ENCODE assay signal across 20 cellular contexts in genomic region chr16:17260271-17260849, GRCh38.
"Had no signal": no experiment of that assay in that cellular context is flagged by ENCODE, and none has a peak within 500 bp of the region (broad histone marks: within the 10 kb centered on the region; RNA-seq: fewer than 3 reads in every experiment).

No MANE protein-coding gene starts in this region.

- DNase-seq: dorsolateral prefrontal cortex; effector CD4-positive, alpha-beta T cell; hypothalamus; immature natural killer cell; islet precursor cell; kidney glomerular epithelial cell; left ventricle myocardium superior; lower lobe of right lung; nucleus accumbens; right cardiac atrium; small intestine; stimulated activated CD4-positive, alpha-beta T cell treated with anti-CD3 and anti-CD28 coated beads, Interleukin-15, amount 100 ng/mL, for 24 hours; stimulated activated CD4-positive, alpha-beta T cell treated with anti-CD3 and anti-CD28 coated beads, Interleukin-2, amount 100 ng/mL, for 48 hours; stimulated activated naive CD4-positive, alpha-beta T cell; stimulated activated naive CD8-positive, alpha-beta T cell treated with anti-CD3 and anti-CD28 coated beads, Interleukin-15, amount 100 ng/mL, for 72 hours; trophoblast cell had no signal

- ATAC-seq: left ventricle myocardium superior, lower lobe of right lung, right cardiac atrium had no signal

- H3K27me3 ChIP-seq: dorsolateral prefrontal cortex, suprapubic skin, vagina had no signal

- H3K27ac ChIP-seq: lower lobe of right lung, prostate gland, suprapubic skin, vagina had no signal

- H3K4me1 ChIP-seq: prostate gland, suprapubic skin had no signal

- H3K36me3 ChIP-seq: lower lobe of right lung, prostate gland, vagina had no signal

- H3K4me3 ChIP-seq: dorsolateral prefrontal cortex, lower lobe of right lung, prostate gland, suprapubic skin, vagina had no signal

- H3K9me3 ChIP-seq: lower lobe of right lung, prostate gland, suprapubic skin, vagina had no signal

- FAIRE-seq: frontal cortex, small intestine had no signal
